Comparison of ENCODE assay signal across 8 cellular contexts in genomic region chr6:42453027-42453648, GRCh38. TPM values are rescaled to one million over a fixed set of nuclear protein-coding genes. Genes with fewer than 3 reads are reported as not detected.
DNase-seq lines count a peak whose midpoint lies in the region; ATAC-seq and TF ChIP-seq lines count a peak whose summit lies in the region.

No MANE protein-coding gene starts in this region.

- H3K27ac ChIP-seq in CD4-positive, alpha-beta T cell (ENCODE audit: low read depth, low read length), result peak overlapping the region; percentile 64
- H3K27ac ChIP-seq in KMS-11 (peak overlapping the region; percentile 97), Panc1 (ENCODE audit: low read length) (peak overlapping the region; percentile 99)

- BruUV-seq in Panc1 (replicated peaks; lab: Mats Ljungman, UMichigan), result no TSS peak

- peaks cover 35% of the 10 kb centered on the region for H3K36me3 Mint-ChIP-seq in CD4-positive, alpha-beta T cell (ENCODE audit: low read depth)
- H3K36me3 Mint-ChIP-seq in nephron progenitor cell (ENCODE audit: low read depth), result no peaks in the 10 kb centered on the region

- peak overlapping the region; percentile 98 for H3K4me3 Mint-ChIP-seq in CD4-positive, alpha-beta T cell
- H3K4me3 Mint-ChIP-seq in nephron progenitor cell, result peak overlapping the region; percentile 98

- peaks cover 22% of the 10 kb centered on the region; the same call in 1 of the 2 replicates for H3K79me2 ChIP-seq in KMS-11 (ENCODE audit: insufficient read depth, low read depth)

- no peaks in the 10 kb centered on the region for H3K27me3 Mint-ChIP-seq in CD4-positive, alpha-beta T cell
- H3K27me3 Mint-ChIP-seq in nephron progenitor cell (ENCODE audit: low read depth, poor library complexity), result peaks cover 76% of the 10 kb centered on the region

- H3K4me2 ChIP-seq in KMS-11, result peak overlapping the region; percentile 85

- H4K20me1 ChIP-seq in KMS-11 (ENCODE audit: insufficient read depth), result no peaks in the 10 kb centered on the region

- H3K4me1 Mint-ChIP-seq in CD4-positive, alpha-beta T cell (ENCODE audit: low read depth), result peaks cover 51% of the 10 kb centered on the region
- peaks cover 39% of the 10 kb centered on the region for H3K4me1 Mint-ChIP-seq in nephron progenitor cell

- peak; percentile 72 for ATAC-seq in CD4-positive, alpha-beta T cell (ENCODE audit: poor library complexity)
- ATAC-seq in GM21360 (IDR thresholded peaks at IDR 0.05; ENCODE audit: unreplicated experiment), result peak; percentile 61
- ATAC-seq in Panc1, result peak; percentile 78

- no peaks in the 10 kb centered on the region for H3K27me3 ChIP-seq in CD4-positive, alpha-beta T cell (ENCODE audit: control insufficient read depth, insufficient read depth, low read length)
- no peaks in the 10 kb centered on the region for H3K27me3 ChIP-seq in KMS-11 (ENCODE audit: insufficient read depth, low read depth)
- no peaks in the 10 kb centered on the region for H3K27me3 ChIP-seq in Panc1 (ENCODE audit: control insufficient read depth, insufficient read depth, low read length)

- H3K4me3 ChIP-seq in KMS-11 (IDR thresholded peaks at IDR 0.05; ENCODE audit: insufficient read depth, low read depth, low read length) (no peak overlapping the region), Panc1 (ENCODE audit: low read depth in 2 of 2, low read length in 2 of 2) (peak overlapping the region; percentile 81 to 90), fibroblast of pulmonary artery (replicated peaks; ENCODE audit: low read depth, low read length) (peak overlapping the region; percentile 71)

- DNase-seq in CD4-positive, alpha-beta T cell, result peak; percentile 57 to 81 (median 73)
- peak; percentile 36 for DNase-seq in Panc1 (ENCODE audit: low read depth, low spot score)
- peak; percentile 67 for DNase-seq in activated T-helper 9 cell treated with anti-CD3 and anti-CD28 coated beads, Interleukin-2, amount 50 U/mL, for 16 hours (ENCODE audit: low read depth)
- peak; percentile 89 for DNase-seq in fibroblast of pulmonary artery (ENCODE audit: low read depth)
- peak; percentile 89 for DNase-seq in nephron progenitor cell
- DNase-seq in stromal cell of bone marrow (ENCODE audit: low read depth), result peak; percentile 88

- intact Hi-C loops in CD4-positive, alpha-beta T cell (cut with DNase I, micrococcal nuclease), result loop anchor here (5.0 to 10.0 kb wide), 6 partner anchors 36 to 236 kb away; partner anchors contain the start of gene MRPS10 (in 1 of the 2)
- intact Hi-C loops in Panc1 (cut with micrococcal nuclease; ENCODE audit: unreplicated experiment), result loop anchor here (5.0 to 10.0 kb wide), 2 partner anchors 79 to 138 kb away; no protein-coding TSS in a partner anchor

- no peaks in the 10 kb centered on the region for H3K36me3 ChIP-seq in KMS-11 (ENCODE audit: insufficient read depth)
- no peaks in the 10 kb centered on the region; the same call in 1 of the 2 replicates for H3K36me3 ChIP-seq in Panc1 (ENCODE audit: control insufficient read depth, insufficient read depth, low read length)

- POLR2A ChIA-PET in CD4-positive, alpha-beta T cell (lab: Charles Lee), result interaction anchor here (0.8 to 7.6 kb wide), 26 partner anchors 11 to 931 kb away, joined by 3 to 178 read pairs (median 4); partner anchors contain the start of genes CNPY3, MRPS10, TBCC and UBR2
- POLR2A ChIA-PET in Panc1 (lab: Charles Lee), result interaction anchor here (0.6 to 1.1 kb wide), 6 partner anchors 19 to 316 kb away, joined by 3 to 12 read pairs (median 6); no protein-coding TSS in a partner anchor

- peak overlapping the region; percentile 86 for H3K27ac Mint-ChIP-seq in CD4-positive, alpha-beta T cell
- no peak overlapping the region for H3K27ac Mint-ChIP-seq in nephron progenitor cell

- peak overlapping the region; percentile 97 for H3K9ac ChIP-seq in KMS-11

- in situ Hi-C loops in Panc1 (cut with HindIII; ENCODE audit: low pct_unique_long_range_greater_than_20kb, low sequenced_read_pairs), result no loop called here

- CTCF ChIA-PET in CD4-positive, alpha-beta T cell (lab: Charles Lee), result interaction anchor here (0.8 to 3.2 kb wide), 6 partner anchors 12 to 94 kb away, joined by 3 to 14 read pairs (median 4); no protein-coding TSS in a partner anchor
- CTCF ChIA-PET in Panc1 (lab: Charles Lee), result interaction anchor here (0.6 to 2.0 kb wide), 3 partner anchors 9 to 94 kb away, joined by 3 to 14 read pairs (median 3); no protein-coding TSS in a partner anchor

- H3K9me3 ChIP-seq in CD4-positive, alpha-beta T cell (ENCODE audit: control insufficient read depth, low read length), result no peaks in the 10 kb centered on the region
- H3K9me3 ChIP-seq in Panc1 (ENCODE audit: control insufficient read depth, insufficient read depth, low read depth, low read length), result no peaks in the 10 kb centered on the region

- peak overlapping the region; percentile 93 for H2AFZ ChIP-seq in KMS-11 (ENCODE audit: low read depth)

- no peaks in the 10 kb centered on the region for H3K9me3 Mint-ChIP-seq in CD4-positive, alpha-beta T cell
- no peaks in the 10 kb centered on the region for H3K9me3 Mint-ChIP-seq in nephron progenitor cell

- no peak for TF ChIP-seq CTCF in CD4-positive, alpha-beta T cell (IDR thresholded peaks at IDR 0.05)
- TF ChIP-seq CTCF in KMS-11 (conservative IDR thresholded peaks at IDR 0.05; ENCODE audit: low read depth, low read length) (no peak), Panc1 (IDR thresholded peaks at IDR 0.05) (no peak), fibroblast of pulmonary artery (IDR thresholded peaks at IDR 0.05; ENCODE audit: low read length, missing control alignments) (no peak), nephron progenitor cell (IDR thresholded peaks at IDR 0.05) (no peak)

- H3K4me1 ChIP-seq in KMS-11 (ENCODE audit: low read depth, poor library complexity, severe bottlenecking) (peaks cover 14% of the 10 kb centered on the region), Panc1 (ENCODE audit: control insufficient read depth, insufficient read depth, low read length) (peaks cover 42% of the 10 kb centered on the region)

RNA-seq across cellular contexts. Expression of gene TRERF1, which starts 1.4 kb away (rescaled TPM):
- 10 to 100 TPM; 31.0 to 31.7 TPM for total RNA-seq in CD4-positive, alpha-beta T cell
- total RNA-seq in Panc1 (2021; ENCODE audit: unreplicated experiment), result 30.6 TPM
- polyA plus RNA-seq in Panc1 (2012; ENCODE audit: insufficient read length), result 25.6 TPM

Comparison
In these comparisons a context has a peak if more than half of its experiments do, and no peak if none do; other contexts are left out.
1. DNase-seq: peak in every context shown above with its lines; median percentile 89 in fibroblast of pulmonary artery; 89 in nephron progenitor cell; 88 in stromal cell of bone marrow; 73 in CD4-positive, alpha-beta T cell; 67 in activated T-helper 9 cell treated with anti-CD3 and anti-CD28 coated beads, Interleukin-2, amount 50 U/mL, for 16 hours; 36 in Panc1.